ENCODE assay signal across 8 cellular contexts in the genomic region with DNA sequence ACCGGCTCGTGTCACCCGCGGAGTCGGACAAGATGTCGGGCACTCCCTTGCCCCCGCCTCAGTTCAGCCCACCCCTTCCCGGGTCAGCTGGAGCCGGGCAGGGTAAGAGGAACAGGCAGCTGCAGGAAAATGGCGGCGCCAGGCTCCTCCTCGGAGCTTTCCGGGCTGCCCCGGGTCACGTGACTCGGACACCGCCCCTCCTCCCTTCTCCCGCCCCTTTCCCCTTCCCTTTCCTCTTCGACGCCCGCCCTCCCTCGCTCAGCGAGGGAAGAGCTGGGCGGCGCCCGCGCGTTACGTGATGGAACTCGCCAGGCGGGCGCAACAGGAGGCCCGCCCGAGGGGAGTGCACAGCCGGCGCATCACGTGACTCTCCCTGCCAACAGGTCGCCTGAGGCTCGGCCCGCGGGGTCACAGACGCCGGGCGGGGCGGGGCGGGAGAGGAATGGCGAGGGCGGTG. TPM values are rescaled to one million over a fixed set of nuclear protein-coding genes. Genes with fewer than 3 reads are reported as not detected.
A peak's percentile ranks its signal among the peaks of the same experiment; 100 is the strongest.
DNase-seq lines count a peak whose midpoint lies in the region; TF ChIP-seq lines count a peak whose summit lies in the region.

Gene PICALM (minus strand): TSS at position 134 of the 457 bp plus-strand sequence. CDS start 304 bp downstream, outside the sequence.

- no peaks in the 10 kb centered on the region for H3K9me3 Mint-ChIP-seq in nephron
- H3K9me3 Mint-ChIP-seq in stimulated activated naive CD8-positive, alpha-beta T cell treated with anti-CD3 and anti-CD28 coated beads, Interleukin-15, Interleukin-2, amounts not matched to agents 100 ng/mL and 50 ng/mL, for 24 hours, result no peaks in the 10 kb centered on the region

- H3K27me3 ChIP-seq in H7 (ENCODE audit: control insufficient read depth, insufficient read depth, low read length), result no peaks in the 10 kb centered on the region

- DNase-seq in ELF-1 (ENCODE audit: low read depth, low spot score) (peak; percentile 99), H7 (peak; percentile 92), M059J (ENCODE audit: low read depth) (peak; percentile 99), SHP77 (lab: John Stamatoyannopoulos, UW) (peak; percentile 96 to 99), fibroblast of pulmonary artery (ENCODE audit: low read depth) (peak; percentile 99)
- peak; percentile 95 for DNase-seq in activated effector memory CD4-positive, alpha-beta T cell treated with Interleukin-2 at 50 U/mL for 16 hours

- H3K36me3 ChIP-seq in H7 (replicated peaks; ENCODE audit: control insufficient read depth, insufficient read depth, low read length), result no peaks in the 10 kb centered on the region

- H3K4me1 Mint-ChIP-seq in nephron, result peaks cover 34% of the 10 kb centered on the region
- H3K4me1 Mint-ChIP-seq in stimulated activated naive CD8-positive, alpha-beta T cell treated with anti-CD3 and anti-CD28 coated beads, Interleukin-15, Interleukin-2, amounts not matched to agents 100 ng/mL and 50 ng/mL, for 24 hours (ENCODE audit: low read depth), result peaks cover 35% of the 10 kb centered on the region

- H3K27ac Mint-ChIP-seq in nephron, result peak within 1 kb of the TSS; percentile 98 to 100 (median 98)
- peak within 1 kb of the TSS; percentile 95 for H3K27ac Mint-ChIP-seq in stimulated activated naive CD8-positive, alpha-beta T cell treated with anti-CD3 and anti-CD28 coated beads, Interleukin-15, Interleukin-2, amounts not matched to agents 100 ng/mL and 50 ng/mL, for 24 hours

- H3K4me3 Mint-ChIP-seq in nephron, result peak within 1 kb of the TSS; percentile 96 to 100 (median 98)
- H3K4me3 Mint-ChIP-seq in stimulated activated naive CD8-positive, alpha-beta T cell treated with anti-CD3 and anti-CD28 coated beads, Interleukin-15, Interleukin-2, amounts not matched to agents 100 ng/mL and 50 ng/mL, for 24 hours, result peak within 1 kb of the TSS; percentile 96

- no peaks in the 10 kb centered on the region for H3K27me3 Mint-ChIP-seq in nephron (ENCODE audit: low read depth)
- no peaks in the 10 kb centered on the region for H3K27me3 Mint-ChIP-seq in stimulated activated naive CD8-positive, alpha-beta T cell treated with anti-CD3 and anti-CD28 coated beads, Interleukin-15, Interleukin-2, amounts not matched to agents 100 ng/mL and 50 ng/mL, for 24 hours

- no peaks in the 10 kb centered on the region for H3K36me3 Mint-ChIP-seq in nephron (ENCODE audit: low read depth)
- H3K36me3 Mint-ChIP-seq in stimulated activated naive CD8-positive, alpha-beta T cell treated with anti-CD3 and anti-CD28 coated beads, Interleukin-15, Interleukin-2, amounts not matched to agents 100 ng/mL and 50 ng/mL, for 24 hours (ENCODE audit: low read depth), result peaks cover 31% of the 10 kb centered on the region

- no peak for TF ChIP-seq CTCF in fibroblast of pulmonary artery (IDR thresholded peaks at IDR 0.05; ENCODE audit: low read length, missing control alignments)
- no peak for TF ChIP-seq CTCF in nephron (IDR thresholded peaks at IDR 0.05; ENCODE audit: unreplicated experiment in 3 of 3)

- H3K4me3 ChIP-seq in H7 (ENCODE audit: insufficient read depth, low read depth, low read length) (peak within 1 kb of the TSS; percentile 99), fibroblast of pulmonary artery (replicated peaks; ENCODE audit: low read depth, low read length) (peak within 1 kb of the TSS; percentile 93)

RNA-seq across cellular contexts. Expression of gene PICALM, which starts in this region (rescaled TPM):
- total RNA-seq in H7 (2014; rRNA removed; shearing (Covaris generic)), result 59.5 and 69.1 TPM in 2 replicates
- 206 and 341 TPM in 2 replicates for total RNA-seq in M059J (2014; rRNA removed; shearing (Covaris generic))

Comparison
In these comparisons a context has a peak if more than half of its experiments do, and no peak if none do; other contexts are left out.
1. Peak in every context shown above with its lines: DNase-seq and H3K4me3 ChIP-seq.